Comparison of ENCODE assay signal across 17 cellular contexts in the genomic region with DNA sequence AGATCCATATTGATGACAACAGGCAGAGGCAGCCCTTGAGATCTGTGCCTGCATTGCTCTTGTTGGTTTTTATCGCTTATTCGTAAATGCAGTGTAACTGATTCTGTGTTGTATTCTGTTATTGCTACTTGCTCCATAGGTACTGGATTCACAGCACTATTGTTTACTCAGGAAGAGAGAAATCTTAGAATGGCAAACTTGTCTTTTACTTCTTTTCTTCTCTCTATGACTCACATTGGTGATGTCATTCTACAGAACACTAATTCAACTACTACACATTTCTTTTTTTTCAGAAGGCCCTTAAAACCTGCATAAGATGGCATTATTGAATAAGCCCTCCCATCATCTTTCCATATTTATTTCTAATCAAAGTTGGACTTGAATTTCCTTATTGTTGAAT.
"Had no signal": no experiment of that assay in that cellular context is flagged by ENCODE, and none has a peak within 500 bp of the region (broad histone marks: within the 10 kb centered on the region; RNA-seq: fewer than 3 reads in every experiment).

No MANE protein-coding gene starts in this region.

- H3K9me3 ChIP-seq: gastrocnemius medialis, heart right ventricle, right atrium auricular region had no signal

- FAIRE-seq: endometrium, small intestine, urothelium cell line had no signal

- H3K4me3 Mint-ChIP-seq: naive thymus-derived CD4-positive, alpha-beta T cell; nephron progenitor cell; type B pancreatic cell had no signal

- H3K4me1 ChIP-seq: gastrocnemius medialis, heart right ventricle, right atrium auricular region had no signal

- H3K36me3 Mint-ChIP-seq: naive thymus-derived CD4-positive, alpha-beta T cell; type B pancreatic cell had no signal

- H3K9me3 Mint-ChIP-seq: nephron progenitor cell had no signal

- H3K4me3 ChIP-seq: gastrocnemius medialis, heart right ventricle, right atrium auricular region had no signal

- H3K27ac Mint-ChIP-seq: naive thymus-derived CD4-positive, alpha-beta T cell; nephron progenitor cell; type B pancreatic cell had no signal

- ATAC-seq: gastrocnemius medialis; heart right ventricle; left lobe of liver; naive thymus-derived CD4-positive, alpha-beta T cell had no signal

- H3K4me1 Mint-ChIP-seq: naive thymus-derived CD4-positive, alpha-beta T cell; nephron progenitor cell had no signal

- DNase-seq: effector memory CD4-positive, alpha-beta T cell; erythroblast; gastrocnemius medialis; heart right ventricle; hypothalamus; islet precursor cell; mammary epithelial cell; naive thymus-derived CD4-positive, alpha-beta T cell; nephron progenitor cell; small intestine; stimulated activated CD4-positive, alpha-beta T cell treated with anti-CD3 and anti-CD28 coated beads, Interleukin-12 subunit alpha, Interleukin-12 subunit beta, amount 100 ng/mL, for 4 hours; stimulated activated naive CD4-positive, alpha-beta T cell treated with Interleukin-2 at 50 U/mL for 16 hours had no signal

- H3K36me3 ChIP-seq: gastrocnemius medialis, heart right ventricle, right atrium auricular region had no signal

- H3K27me3 ChIP-seq: gastrocnemius medialis, heart right ventricle, right atrium auricular region had no signal

- H3K27me3 Mint-ChIP-seq: type B pancreatic cell had no signal

- H3K27ac ChIP-seq: gastrocnemius medialis, heart right ventricle, right atrium auricular region had no signal
